8 cellular contexts compared by ENCODE assay signal in the genomic region with DNA sequence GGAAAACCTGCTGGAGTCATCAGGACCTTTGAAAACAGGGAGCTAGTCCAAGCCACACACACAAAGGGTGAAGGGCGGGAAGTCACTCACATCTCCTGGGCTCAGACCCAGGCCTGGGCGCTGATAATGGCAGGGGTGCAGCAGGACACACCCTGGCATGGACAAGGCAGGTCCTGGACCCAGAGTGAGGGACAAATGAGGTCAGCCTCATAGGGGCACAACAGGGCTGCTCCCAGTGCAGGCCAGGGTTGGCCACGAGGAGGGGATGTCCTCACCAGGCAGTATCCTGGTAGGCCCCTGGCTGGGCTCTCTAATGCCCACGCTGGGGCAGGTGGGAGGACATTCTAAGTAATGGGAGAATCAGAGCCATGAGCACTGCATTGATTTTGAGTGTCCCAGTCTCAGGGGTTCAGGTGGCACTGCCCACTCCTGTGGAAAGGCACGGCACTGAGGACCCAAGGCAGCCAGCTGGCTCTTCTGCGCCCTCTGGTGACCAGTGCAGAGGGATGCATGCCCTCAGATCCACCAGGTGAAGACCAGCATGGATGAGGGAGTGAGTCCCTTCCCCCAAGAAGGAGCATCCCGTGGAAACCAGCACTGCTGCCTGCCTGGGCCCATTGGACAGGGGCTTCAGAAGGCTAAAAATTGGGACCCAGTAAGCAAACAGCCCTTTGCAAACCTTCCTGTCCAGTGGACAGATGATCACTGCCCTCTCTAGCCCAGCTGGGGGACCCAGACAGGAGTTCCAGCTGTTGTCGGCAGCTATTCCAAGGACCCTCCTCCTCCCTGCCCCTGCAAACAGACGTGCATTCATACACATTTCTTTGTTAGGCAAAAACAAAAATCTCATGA. TPM values are rescaled to one million over a fixed set of nuclear protein-coding genes. Genes with fewer than 3 reads are reported as not detected.
DNase-seq lines count a peak whose midpoint lies in the region; ATAC-seq, FAIRE-seq and TF ChIP-seq lines count a peak whose summit lies in the region.

No MANE protein-coding gene starts in this region.

- TF ChIP-seq EP300 in A549 (IDR thresholded peaks at IDR 0.05) = no peak

- no peak overlapping the region for H3K27ac Mint-ChIP-seq in activated CD4-positive, alpha-beta T cell treated with anti-CD3 and anti-CD28 coated beads for 36 hours

- no peak overlapping the region for H3K4me3 ChIP-seq in A549
- H3K4me3 ChIP-seq in right lobe of liver = no peak overlapping the region

- CTCF ChIA-PET in A549 (lab: Yijun Ruan, JAX) = interaction anchor here (0.5 to 35.9 kb wide), 58 partner anchors 8 to 625 kb away, joined by 3 to 859 read pairs (median 5); a partner anchor contains a TSS
- CTCF ChIA-PET in activated CD4-positive, alpha-beta T cell treated with anti-CD3 and anti-CD28 coated beads for 36 hours (lab: Charles Lee) = interaction anchor here (0.5 to 5.7 kb wide), 17 partner anchors 8 to 191 kb away, joined by 3 to 39 read pairs (median 3); a partner anchor contains a TSS

- H3K27me3 ChIP-seq in right lobe of liver = no peaks in the 10 kb centered on the region

- H3K27ac ChIP-seq in A549 = peak overlapping the region; percentile 15 to 61; a peak in 4 of 6 replicates
- peak overlapping the region; percentile 29 for H3K27ac ChIP-seq in cingulate gyrus (ENCODE audit: low read depth, low read length)
- H3K27ac ChIP-seq in right lobe of liver = peak overlapping the region in 2 of 3 donors; percentile 42 to 64

- H3K9me3 Mint-ChIP-seq in activated CD4-positive, alpha-beta T cell treated with anti-CD3 and anti-CD28 coated beads for 36 hours (ENCODE audit: low read depth) = no peaks in the 10 kb centered on the region

- FAIRE-seq in A549 (lab: Jason Lieb, UNC) = peak; percentile 94

- no peak overlapping the region for H3K4me2 ChIP-seq in A549

- ATAC-seq in A549 (peak; percentile 94 to 97), right lobe of liver (peak; percentile 89 to 97 (median 94)), GM19023 (IDR thresholded peaks at IDR 0.05; ENCODE audit: unreplicated experiment) (no peak)
- peak; percentile 91 for ATAC-seq in activated CD4-positive, alpha-beta T cell treated with anti-CD3 and anti-CD28 coated beads for 36 hours

- peaks cover 27% of the 10 kb centered on the region for H3K4me1 Mint-ChIP-seq in activated CD4-positive, alpha-beta T cell treated with anti-CD3 and anti-CD28 coated beads for 36 hours

- DNase-seq in A549 (ENCODE audit: low read depth in 1 of 2, low spot score in 1 of 2) (peak; percentile 72 to 97), NCI-H1694 (lab: John Stamatoyannopoulos, UW) (peak; percentile 52), right lobe of liver (peak; percentile 89 to 96 (median 95))
- peak; percentile 83 for DNase-seq in activated CD4-positive, alpha-beta T cell treated with anti-CD3 and anti-CD28 coated beads for 36 hours
- peak; percentile 49 for DNase-seq in stimulated activated CD8-positive, alpha-beta memory T cell treated with anti-CD3 and anti-CD28 coated beads, Interleukin-12 subunit alpha, Interleukin-12 subunit beta, amount 100 ng/mL, for 4 hours (ENCODE audit: low read depth)

- peak; percentile 98 to 99 for TF ChIP-seq RAD21 in A549 (conservative IDR thresholded peaks at IDR 0.05 in 1 of 2, IDR thresholded peaks at IDR 0.05 in 1 of 2)

- whole genome bisulfite sequencing in A549 (ENCODE audit: missing lambda C conversion rate) = 42% methylated on average over 9 of the region's 9 CpGs
- 38% methylated on average over 4 of the region's 9 CpGs for WGBS in right lobe of liver (ENCODE audit: insufficient coverage, low coverage, low lambda C conversion rate, missing lambda C conversion rate)

- intact Hi-C loops in activated CD4-positive, alpha-beta T cell treated with anti-CD3 and anti-CD28 coated beads for 36 hours (cut with DNase I, micrococcal nuclease) = loop anchor here (1.0 kb wide), 3 partner anchors 48 to 179 kb away; a partner anchor contains a TSS
- intact Hi-C loops in right lobe of liver (cut with DNase I) = loop anchor here (5.0 to 10.0 kb wide), 3 partner anchors 43 to 185 kb away; a partner anchor contains a TSS

- POLR2A ChIA-PET in A549 (lab: Yijun Ruan, JAX) = interaction anchor here (0.6 to 1.3 kb wide), 3 partner anchors 23 to 170 kb away, joined by 6 to 15 read pairs (median 10); a partner anchor contains a TSS
- POLR2A ChIA-PET in activated CD4-positive, alpha-beta T cell treated with anti-CD3 and anti-CD28 coated beads for 36 hours (lab: Charles Lee) = interaction anchor here (0.7 kb wide), 1 partner anchor 11 kb away, joined by 3 read pairs; no protein-coding TSS in a partner anchor

- TF ChIP-seq CTCF in A549 (IDR thresholded peaks at IDR 0.05) (peak; percentile 99), GM12872 (IDR thresholded peaks at IDR 0.05; ENCODE audit: insufficient read depth, low read depth, low read length) (peak; percentile 99), right lobe of liver (IDR thresholded peaks at IDR 0.05) (peak; percentile 97 to 99 (median 98))

- H3K36me3 ChIP-seq in right lobe of liver = no peaks in the 10 kb centered on the region

- H3K4me1 ChIP-seq in A549 (peaks cover 8% of the 10 kb centered on the region; the same call in 2 of the 3 replicates), right lobe of liver (peaks cover 0 to 14% (median 5%) of the 10 kb centered on the region in 4 donors)

- H3K27me3 Mint-ChIP-seq in activated CD4-positive, alpha-beta T cell treated with anti-CD3 and anti-CD28 coated beads for 36 hours = no peaks in the 10 kb centered on the region

- H3K4me3 Mint-ChIP-seq in activated CD4-positive, alpha-beta T cell treated with anti-CD3 and anti-CD28 coated beads for 36 hours = no peak overlapping the region

- H3K36me3 Mint-ChIP-seq in activated CD4-positive, alpha-beta T cell treated with anti-CD3 and anti-CD28 coated beads for 36 hours (ENCODE audit: low read depth) = peaks cover 2% of the 10 kb centered on the region

- no peak for TF ChIP-seq POLR2A in A549 (IDR thresholded peaks at IDR 0.05; ENCODE audit: low read length)
- peak; percentile 13 for TF ChIP-seq POLR2A in right lobe of liver (IDR thresholded peaks at IDR 0.05)

- H3K9me3 ChIP-seq in A549 (no peaks in the 10 kb centered on the region), right lobe of liver (no peaks in the 10 kb centered on the region)

TF ChIP-seq in A549, 52 proteins besides CTCF, POLR2A, EP300 and RAD21:
- TF ChIP-seq POLR2AphosphoS2 (conservative IDR thresholded peaks at IDR 0.05; ENCODE audit: low read length) (no peak), SMC3 (IDR thresholded peaks at IDR 0.05) (peak; percentile 99)
- TF ChIP-seq, protein P1, sequence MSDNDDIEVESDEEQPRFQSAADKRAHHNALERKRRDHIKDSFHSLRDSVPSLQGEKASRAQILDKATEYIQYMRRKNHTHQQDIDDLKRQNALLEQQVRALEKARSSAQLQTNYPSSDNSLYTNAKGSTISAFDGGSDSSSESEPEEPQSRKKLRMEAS (IDR thresholded peaks at IDR 0.05) = peak; percentile 55; the same call in 1 of the 2 replicates

RNA-seq across cellular contexts. Expression of a gene that starts 23.3 kb away (rescaled TPM):
- polyA plus RNA-seq in A549 (2011; rRNA removed) (47.4 and 54.6 TPM in 2 replicates), A549 (2017; fragmentation: RNase III; extraction: RNeasy Plus Mini Kit Qiagen cat#74134 plus additional on column Dnase treatment) (90.3 to 175 TPM (median 159 TPM) in 3 replicates)
- polyA plus RNA-seq in A549 (2012; cell fraction: cytosol; rRNA removed) = 52.7 and 75.7 TPM in 2 replicates
- polyA plus RNA-seq in A549 (2012; cell fraction: nucleus; rRNA removed) = 415 and 599 TPM in 2 replicates
- polyA minus RNA-seq in A549 (2011; rRNA and poly(A)+ RNA removed) = 75.5 and 133 TPM in 2 replicates
- 10 to 100 TPM; 87.6 to 97.2 TPM for total RNA-seq in activated CD4-positive, alpha-beta T cell treated with anti-CD3 and anti-CD28 coated beads for 36 hours
- total RNA-seq in right lobe of liver = 100 to 1,000 TPM in 4 of 6 experiments, 10 to 100 TPM in 2; 63.8 to 246 (median 173) TPM
